ENCODE assay signal across 8 cellular contexts in genomic region chr12:64669270-64669842, GRCh38. TPM values are rescaled to one million over a fixed set of nuclear protein-coding genes. Genes with fewer than 3 reads are reported as not detected.
DNase-seq lines count a peak whose midpoint lies in the region; ATAC-seq, FAIRE-seq and TF ChIP-seq lines count a peak whose summit lies in the region.

No MANE protein-coding gene starts in this region.

- POLR2A ChIA-PET in K562 (lab: Yijun Ruan, JAX): interaction anchor here (0.5 to 0.8 kb wide), 3 partner anchors 9 to 11 kb away, joined by 3 to 5 read pairs (median 3); no protein-coding TSS in a partner anchor

- H3K36me3 ChIP-seq in OCI-LY1 (ENCODE audit: insufficient read depth, low read length) (no peaks in the 10 kb centered on the region), K562 (ENCODE audit: control insufficient read depth, insufficient read depth, low read length) (peaks cover 6% of the 10 kb centered on the region; the same call in 1 of the 3 replicates), mesendoderm (ENCODE audit: control insufficient read depth, insufficient read depth, low read length) (no peaks in the 10 kb centered on the region)

- ATAC-seq in HG02852 (IDR thresholded peaks at IDR 0.05; ENCODE audit: unreplicated experiment): peak; percentile 73
- peak; percentile 66 for ATAC-seq in K562

- H2BK120ac ChIP-seq in mesendoderm (ENCODE audit: low read depth, low read length): no peak overlapping the region

- peak; percentile 74 for DNase-seq in activated CD8-positive, alpha-beta memory T cell treated with anti-CD3 and anti-CD28 coated beads for 24 hours
- DNase-seq in activated CD8-positive, alpha-beta memory T cell treated with anti-CD3 and anti-CD28 coated beads, Interleukin-2, amount 50 U/mL, for 48 hours: no peak
- peak in 2 of 4 experiments; percentile 37 to 66 for DNase-seq in K562 (ENCODE audit: extremely low read depth in 1 of 4, low spot score in 3 of 4)
- no peak for DNase-seq in mesendoderm
- no peak for DNase-seq in NCI-H1105 treated with DMSO at 0.1 percent for 48 hours (lab: John Stamatoyannopoulos, UW)
- DNase-seq in superior temporal gyrus (ENCODE audit: extremely low spot score): no peak

- peak overlapping the region; percentile 38; the same call in 1 of the 2 replicates for H3K9ac ChIP-seq in OCI-LY1 (ENCODE audit: low read length)
- peak overlapping the region; percentile 38 to 86 for H3K9ac ChIP-seq in K562 (ENCODE audit: insufficient read depth in 1 of 2, low read depth in 2 of 2, low read length in 2 of 2)
- no peak overlapping the region for H3K9ac ChIP-seq in mesendoderm (ENCODE audit: low read length)

- H4K8ac ChIP-seq in mesendoderm (ENCODE audit: low read depth, low read length): no peak overlapping the region

- no TSS peak for BruUV-seq in K562 (replicated peaks; lab: Mats Ljungman, UMichigan)

- no peak for TF ChIP-seq CTCF in OCI-LY1 (IDR thresholded peaks at IDR 0.05; ENCODE audit: low read length)
- TF ChIP-seq CTCF in K562 (IDR thresholded peaks at IDR 0.05 in 2 of 3, conservative IDR thresholded peaks at IDR 0.05 in 1 of 3; ENCODE audit: insufficient read depth in 2 of 3, low read depth in 1 of 3, low read length in 3 of 3): no peak

- no peaks in the 10 kb centered on the region for H3K9me2 ChIP-seq in OCI-LY1 (ENCODE audit: low read depth, low read length)

- H3K4me2 ChIP-seq in OCI-LY1 (ENCODE audit: low read length): peak overlapping the region; percentile 41
- peak overlapping the region; percentile 47 for H3K4me2 ChIP-seq in K562 (ENCODE audit: insufficient read depth, low read length)
- H3K4me2 ChIP-seq in mesendoderm (ENCODE audit: low read length): no peak overlapping the region

- no peak; a peak in 1 of 4 replicates for TF ChIP-seq RAD21 in K562 (CRISPR knock-in tag; conservative IDR thresholded peaks at IDR 0.05 in 1 of 2, IDR thresholded peaks at IDR 0.05 in 1 of 2)

- H3K9me3 ChIP-seq in OCI-LY1 (ENCODE audit: low read length): no peaks in the 10 kb centered on the region
- H3K9me3 ChIP-seq in K562 (replicated peaks; ENCODE audit: control insufficient read depth, insufficient read depth, low read depth, low read length): no peaks in the 10 kb centered on the region

- peak overlapping the region; percentile 9 for H3K4me3 ChIP-seq in OCI-LY1 (ENCODE audit: low read depth, low read length, poor library complexity, severe bottlenecking)
- no peak overlapping the region for H3K4me3 ChIP-seq in K562
- no peak overlapping the region for H3K4me3 ChIP-seq in mesendoderm (ENCODE audit: low read length)

- FAIRE-seq in K562 (lab: Jason Lieb, UNC): peak; percentile 79

- H3K27ac ChIP-seq in OCI-LY1 (ENCODE audit: low read depth, low read length, poor library complexity, severe bottlenecking) (peak overlapping the region; percentile 63), K562 (ENCODE audit: extremely low read depth, low read depth, low read length) (peak overlapping the region; percentile 73), mesendoderm (ENCODE audit: low read depth, low read length) (peak overlapping the region; percentile 51)

- WGBS in K562 (ENCODE audit: insufficient coverage, low coverage, missing lambda C conversion rate): 8% methylated on average over 10 of the region's 10 CpGs
- no CpG with 5 or more reads among the region's 10 CpGs for WGBS in mesendoderm (ENCODE audit: extremely low coverage, insufficient coverage, low lambda C conversion rate)

- H3K18ac ChIP-seq in mesendoderm (ENCODE audit: low read length): peak overlapping the region; percentile 69

- H3K56ac ChIP-seq in mesendoderm (ENCODE audit: low read length): peak overlapping the region; percentile 38

- TF ChIP-seq POLR2A in K562 (conservative IDR thresholded peaks at IDR 0.05): no peak

- H2AFZ ChIP-seq in OCI-LY1 (ENCODE audit: low read length) (no peak overlapping the region), K562 (ENCODE audit: low read depth, low read length) (peak overlapping the region; percentile 48)

- no peaks in the 10 kb centered on the region for H3F3A ChIP-seq in OCI-LY1 (ENCODE audit: insufficient read depth, low read length)

- H3K4ac ChIP-seq in mesendoderm (ENCODE audit: low read depth, low read length): peak overlapping the region; percentile 72

- H2BK15ac ChIP-seq in mesendoderm (replicated peaks; ENCODE audit: low read depth): no peak overlapping the region

- 0 out of 2 replicates have a peak, but pooled peaks cover 7% of the 10 kb centered on the region for H3K79me2 ChIP-seq in OCI-LY1 (ENCODE audit: insufficient read depth, low read length)
- peaks cover 88% of the 10 kb centered on the region for H3K79me2 ChIP-seq in K562 (ENCODE audit: control insufficient read depth, insufficient read depth, low read length)
- H3K79me2 ChIP-seq in mesendoderm (ENCODE audit: control insufficient read depth, insufficient read depth, low read length): peaks cover 28% of the 10 kb centered on the region

- CTCF ChIA-PET in K562 (lab: Yijun Ruan, JAX; ENCODE audit: low intra/inter-chr PET ratio): interaction anchor here (0.7 kb wide), 1 partner anchor 132 kb away, joined by 5 read pairs; no protein-coding TSS in a partner anchor

- H3K9me1 ChIP-seq in K562 (ENCODE audit: control insufficient read depth, insufficient read depth, low read length): no peaks in the 10 kb centered on the region

- no peak overlapping the region for H3K23ac ChIP-seq in mesendoderm (ENCODE audit: low read length)

- no peaks in the 10 kb centered on the region for H4K20me1 ChIP-seq in OCI-LY1 (ENCODE audit: insufficient read depth, low read length)
- no peaks in the 10 kb centered on the region for H4K20me1 ChIP-seq in K562 (replicated peaks; ENCODE audit: control insufficient read depth, insufficient read depth, low read length)

- H3K79me1 ChIP-seq in mesendoderm (ENCODE audit: low read length): peaks cover 18% of the 10 kb centered on the region

- H2AK5ac ChIP-seq in mesendoderm (ENCODE audit: low read length): no peak overlapping the region

- peaks cover 80% of the 10 kb centered on the region for H3K4me1 ChIP-seq in OCI-LY1 (ENCODE audit: insufficient read depth, low read length, severe bottlenecking)
- peaks cover 48 to 80% of the 10 kb centered on the region in 2 experiments for H3K4me1 ChIP-seq in K562 (replicated peaks in 1 of 2; ENCODE audit: control insufficient read depth in 2 of 2, insufficient read depth in 2 of 2, low read length in 2 of 2)
- H3K4me1 ChIP-seq in mesendoderm (ENCODE audit: control insufficient read depth, low read depth, low read length): peaks cover 31% of the 10 kb centered on the region

- no peak for TF ChIP-seq EP300 in K562 (IDR thresholded peaks at IDR 0.05; ENCODE audit: low read length)

- no peaks in the 10 kb centered on the region for H3K27me3 ChIP-seq in OCI-LY1 (ENCODE audit: insufficient read depth, low read length)
- no peaks in the 10 kb centered on the region for H3K27me3 ChIP-seq in K562 (ENCODE audit: control insufficient read depth in 2 of 2, insufficient read depth in 2 of 2, low read length in 2 of 2)
- H3K27me3 ChIP-seq in mesendoderm (ENCODE audit: insufficient read depth, low read length, poor library complexity): no peaks in the 10 kb centered on the region

- H4K5ac ChIP-seq in mesendoderm (ENCODE audit: low read length): no peak overlapping the region

- no peak overlapping the region for H2BK5ac ChIP-seq in mesendoderm (ENCODE audit: low read length)

- in situ Hi-C loops in K562 (cut with MboI): no loop called here

- intact Hi-C loops in K562 (cut with micrococcal nuclease): loop anchor here (5.0 kb wide), 1 partner anchor 42 kb away; no protein-coding TSS in a partner anchor

TF ChIP-seq in K562, 482 proteins besides CTCF, POLR2A, EP300 and RAD21 (continues in another document):
- TF ChIP-seq BCLAF1 (IDR thresholded peaks at IDR 0.05; ENCODE audit: borderline replicate concordance in 1 of 2, control insufficient read depth in 1 of 2, low read depth in 2 of 2, low read length in 1 of 2): no peak
- TF ChIP-seq ZKSCAN3 (CRISPR knock-in tag; IDR thresholded peaks at IDR 0.05): no peak
- no peak for TF ChIP-seq POLR2G (IDR thresholded peaks at IDR 0.05; ENCODE audit: low read depth, low read length)

RNA-seq across cellular contexts. Expression of gene RASSF3, which starts 59.1 kb away (rescaled TPM):
- 7.4 and 11.3 TPM in 2 replicates for total RNA-seq in K562 (2011; cell fraction: chromatin; rRNA removed; ENCODE audit: low replicate concordance)
- total RNA-seq in K562 (2011; cell fraction: nucleolus; rRNA removed): 6.5 and 7.0 TPM in 2 replicates
- 12.8 and 16.6 TPM in 2 replicates for total RNA-seq in K562 (2011; cell fraction: nucleoplasm; rRNA removed)
- total RNA-seq in K562 (2014; rRNA removed) (13.4 and 14.0 TPM in 2 replicates), K562 (2014; rRNA removed; fragmentation: Illumina TruSeq; extraction: Trizol) (20.2 and 23.5 TPM in 2 replicates), K562 (2015; rRNA removed; fragmentation: Illumina TruSeq; extraction: Trizol) (20.9 and 22.4 TPM in 2 replicates), K562 (2021) (35.9 and 39.2 TPM in 2 replicates)
- polyA plus RNA-seq in K562 (2011; rRNA removed) (19.9 and 28.7 TPM in 2 replicates), K562 (2014; fragmentation: Illumina TruSeq; extraction: Trizol) (22.6 and 23.4 TPM in 2 replicates), K562 (2014; fragmentation: Nextera tagmentation; extraction: Ambion mirVana) (1 to 10 TPM; 3.7 to 4.3 TPM), K562 (2014; rRNA removed) (18.9 and 19.1 TPM in 2 replicates)
- 12.9 and 15.7 TPM in 2 replicates for polyA plus RNA-seq in K562 (2011; cell fraction: cytosol; rRNA removed)
- 5.6 and 7.4 TPM in 2 replicates for polyA plus RNA-seq in K562 (2011; cell fraction: nucleus; rRNA removed)
- 13.8 and 16.0 TPM in 2 replicates for polyA plus RNA-seq in K562 (2012)
- polyA minus RNA-seq in K562 (2011; rRNA and poly(A)+ RNA removed): 31.7 and 36.8 TPM in 2 replicates
- polyA minus RNA-seq in K562 (2011; cell fraction: cytosol; rRNA and poly(A)+ RNA removed): 15.4 and 26.3 TPM in 2 replicates
- polyA minus RNA-seq in K562 (2011; cell fraction: nucleus; rRNA and poly(A)+ RNA removed): 2.8 and 6.1 TPM in 2 replicates
- polyA plus RNA-seq in mesendoderm (2013, experiment 1 of 2): 25.6 TPM
- polyA plus RNA-seq in mesendoderm (2013, experiment 2 of 2): 25.2 TPM
